ENCODE assay signal across 9 cellular contexts in genomic region chr9:33023661-33024060, GRCh38. TPM values are rescaled to one million over a fixed set of nuclear protein-coding genes. Genes with fewer than 3 reads are reported as not detected.
DNase-seq lines count a peak whose midpoint lies in the region; ATAC-seq and TF ChIP-seq lines count a peak whose summit lies in the region.
"Had no signal": no experiment of that assay in that cellular context is flagged by ENCODE, and none has a peak within 500 bp of the region (broad histone marks: within the 10 kb centered on the region; RNA-seq: fewer than 3 reads in every experiment).

No MANE protein-coding gene starts in this region.

- H3K27me3 ChIP-seq in right atrium auricular region (no peaks in the 10 kb centered on the region), breast epithelium (no peaks in the 10 kb centered on the region), mucosa of stomach (ENCODE audit: control insufficient read depth, insufficient read depth, low read length) (no peaks in the 10 kb centered on the region)
- H3K27me3 ChIP-seq: SJSA1 had no signal

- H3K27ac ChIP-seq in right atrium auricular region: peak overlapping the region; percentile 100
- peak overlapping the region; percentile 99 for H3K27ac ChIP-seq in breast epithelium

- no peak for DNase-seq in right atrium auricular region (ENCODE audit: low spot score)
- DNase-seq in Right ventricle myocardium superior: no peak
- DNase-seq in breast epithelium (ENCODE audit: low spot score in 2 of 2): no peak
- DNase-seq in DMS153 (lab: John Stamatoyannopoulos, UW): no peak
- no peak for DNase-seq in epidermal melanocyte (ENCODE audit: insufficient read length, low spot score)

- H3K9me3 ChIP-seq in right atrium auricular region (no peaks in the 10 kb centered on the region), breast epithelium (no peaks in the 10 kb centered on the region), mucosa of stomach (ENCODE audit: control insufficient read depth, low read length) (no peaks in the 10 kb centered on the region)
- H3K9me3 ChIP-seq: SJSA1 had no signal

- H3K36me3 ChIP-seq in right atrium auricular region (peaks cover 22% of the 10 kb centered on the region), breast epithelium (no peaks in the 10 kb centered on the region), mucosa of stomach (ENCODE audit: control insufficient read depth, insufficient read depth, low read length) (peaks cover 5% of the 10 kb centered on the region)

- H3K4me3 ChIP-seq in right atrium auricular region (peak overlapping the region in 1 of 2 donors; percentile 99), breast epithelium (peak overlapping the region in 2 of 3 donors; percentile 97 to 100), mucosa of stomach (ENCODE audit: low read length) (peak overlapping the region; percentile 88)

- TF ChIP-seq CTCF in right atrium auricular region (IDR thresholded peaks at IDR 0.05) (no peak), breast epithelium (IDR thresholded peaks at IDR 0.05) (no peak)

- intact Hi-C loops in Right ventricle myocardium superior (cut with DNase I): no loop called here
- intact Hi-C loops in breast epithelium (cut with DNase I; ENCODE audit: low total_unique reads): no loop called here

- H3K4me1 ChIP-seq in right atrium auricular region: peaks cover 0 to 41% of the 10 kb centered on the region in 2 donors
- peaks cover 1 to 17% of the 10 kb centered on the region in 2 donors for H3K4me1 ChIP-seq in breast epithelium
- peaks cover 20% of the 10 kb centered on the region for H3K4me1 ChIP-seq in mucosa of stomach (ENCODE audit: control insufficient read depth, insufficient read depth, low read length)

- no peak for TF ChIP-seq POLR2A in breast epithelium (IDR thresholded peaks at IDR 0.05)

- ATAC-seq in Right ventricle myocardium superior (ENCODE audit: poor library complexity) (no peak), esophagus mucosa (no peak)
- ATAC-seq in activated CD4-positive, CD25-positive, alpha-beta regulatory T cell treated with anti-CD3 and anti-CD28 coated beads, Interleukin-2, amount 50 U/mL, for 24 hours: no peak

- H3K9ac ChIP-seq in mucosa of stomach (ENCODE audit: low read length): peak overlapping the region; percentile 98

RNA-seq across cellular contexts. Expression of gene DNAJA1, which starts 1.4 kb away (rescaled TPM):
- total RNA-seq in right atrium auricular region (10 to 100 TPM; 64.4 to 74.9 TPM), Right ventricle myocardium superior (74.5 TPM), breast epithelium (100 to 1,000 TPM in 1 of 3 donors, 10 to 100 TPM in 2; 76.6 to 122 (median 89.5) TPM), esophagus mucosa (26.3 TPM)

RNA-seq across cellular contexts. Expression of gene APTX, which starts 22.2 kb away (rescaled TPM):
- 10 to 100 TPM; 12.3 to 14.9 TPM for total RNA-seq in right atrium auricular region
- 10.4 TPM for total RNA-seq in Right ventricle myocardium superior
- 10 to 100 TPM; 24.8 to 34.1 (median 31.0) TPM for total RNA-seq in breast epithelium
- total RNA-seq in esophagus mucosa: 31.4 TPM

RNA-seq across cellular contexts. Expression of gene SMU1, which starts 52.8 kb away (rescaled TPM):
- total RNA-seq in right atrium auricular region (10 to 100 TPM; 11.4 to 12.2 TPM), Right ventricle myocardium superior (14.6 TPM), breast epithelium (10 to 100 TPM; 19.8 to 22.1 (median 21.0) TPM), esophagus mucosa (11.4 TPM)
